ENCODE assay signal across 8 cellular contexts in the genomic region with DNA sequence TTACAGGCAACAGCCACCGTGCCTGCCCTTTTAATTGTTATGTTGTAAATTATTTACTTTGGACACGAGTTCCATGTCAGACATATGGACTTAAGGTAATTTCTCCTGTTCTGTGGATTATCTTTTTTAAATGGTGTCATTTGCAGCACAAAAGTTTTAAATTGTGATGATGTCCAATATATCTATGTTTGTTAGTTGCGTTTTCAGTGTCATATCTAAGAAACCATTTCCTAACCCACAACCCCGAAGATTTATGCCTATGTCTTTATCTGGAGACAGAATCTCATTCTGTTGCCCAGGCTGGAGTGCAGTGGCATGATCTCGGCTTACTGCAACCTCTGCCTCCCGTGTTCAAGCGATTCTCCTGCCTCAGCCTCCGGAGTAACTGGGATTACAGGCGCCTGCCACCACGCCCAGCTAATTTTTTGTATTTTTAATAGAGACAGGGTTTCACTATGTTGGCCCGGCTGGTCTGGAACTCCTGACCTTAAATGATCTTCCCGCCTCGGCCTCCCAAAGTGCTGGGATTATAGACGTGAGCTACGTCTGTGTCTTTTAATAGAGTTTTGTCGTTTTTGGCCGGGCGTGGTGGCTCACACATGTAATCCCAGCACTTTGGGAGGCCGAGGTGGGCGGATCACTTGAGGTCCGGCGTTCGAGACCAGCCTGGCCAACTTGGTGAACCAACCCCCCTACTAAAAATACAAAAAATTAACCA. TPM values are rescaled to one million over a fixed set of nuclear protein-coding genes. Genes with fewer than 3 reads are reported as not detected.
A peak's percentile ranks its signal among the peaks of the same experiment; 100 is the strongest.
DNase-seq lines count a peak whose midpoint lies in the region; ATAC-seq, FAIRE-seq and TF ChIP-seq lines count a peak whose summit lies in the region.
"Not testable (repeated sequence)": the region's sequence is repeated elsewhere in the genome, so short reads cannot be mapped to it uniquely, and the experiment has no call there.

No MANE protein-coding gene starts in this region.

- not testable (repeated sequence) for TF ChIP-seq POLR2A in suprapubic skin (IDR thresholded peaks at IDR 0.05)

- not testable (repeated sequence) for H3K4ac ChIP-seq in neuronal stem cell (ENCODE audit: low read length)

- peak overlapping the region; percentile 78 for H3K9ac ChIP-seq in adipocyte (ENCODE audit: low read length)
- not testable (repeated sequence) for H3K9ac ChIP-seq in endodermal cell (ENCODE audit: extremely low read depth, low read length, poor library complexity, severe bottlenecking); neuronal stem cell (ENCODE audit: low read depth, low read length, poor library complexity)
- peak overlapping the region; percentile 63 for H3K9ac ChIP-seq in keratinocyte (ENCODE audit: control insufficient read depth, extremely low read depth, insufficient read depth, low read length)

- TF ChIP-seq EP300 in suprapubic skin (IDR thresholded peaks at IDR 0.05), result not testable (repeated sequence)

- H4K20me1 ChIP-seq in keratinocyte (ENCODE audit: control insufficient read depth, extremely low read depth, insufficient read depth, low read length), result not testable (repeated sequence)

- H3K4me1 Mint-ChIP-seq in CD4-positive, CD25-positive, alpha-beta regulatory T cell, result peaks cover 0 to 45% (median 24%) of the 10 kb centered on the region in 4 donors
- H3K4me1 Mint-ChIP-seq in IgD-negative memory B cell, result peaks cover 14 to 17% (median 15%) of the 10 kb centered on the region in 3 donors
- peaks cover 26 to 42% (median 40%) of the 10 kb centered on the region in 3 donors for H3K4me1 Mint-ChIP-seq in T-cell
- not testable (repeated sequence) for H3K4me1 Mint-ChIP-seq in endodermal cell

- H3K27ac Mint-ChIP-seq in CD4-positive, CD25-positive, alpha-beta regulatory T cell, result peak overlapping the region; percentile 71 to 94 (median 85)
- H3K27ac Mint-ChIP-seq in IgD-negative memory B cell (peak overlapping the region; percentile 53 to 89 (median 85)), T-cell (peak overlapping the region; percentile 87 to 90)
- not testable (repeated sequence) for H3K27ac Mint-ChIP-seq in endodermal cell

- H3K9me3 Mint-ChIP-seq in CD4-positive, CD25-positive, alpha-beta regulatory T cell; IgD-negative memory B cell; T-cell; endodermal cell: not testable (repeated sequence)

- H2AFZ ChIP-seq in keratinocyte (ENCODE audit: control insufficient read depth, low read length) (peak overlapping the region; percentile 97), neuronal stem cell (ENCODE audit: low read length) (peak overlapping the region; percentile 89)

- not testable (repeated sequence) for TF ChIP-seq CTCF in endodermal cell (conservative IDR thresholded peaks at IDR 0.05); keratinocyte (optimal IDR thresholded peaks at IDR 0.05 in 1 of 3, IDR thresholded peaks at IDR 0.05 in 1 of 3, conservative IDR thresholded peaks at IDR 0.05 in 1 of 3; ENCODE audit: extremely low read depth in 1 of 3, insufficient read depth in 2 of 3, low read length in 3 of 3); suprapubic skin (IDR thresholded peaks at IDR 0.05)

- not testable (repeated sequence) for H4K91ac ChIP-seq in neuronal stem cell (ENCODE audit: low read depth, low read length, poor library complexity)

- H2AK5ac ChIP-seq in neuronal stem cell (ENCODE audit: low read depth, low read length), result not testable (repeated sequence)

- not testable (repeated sequence) for H3K36me3 Mint-ChIP-seq in CD4-positive, CD25-positive, alpha-beta regulatory T cell; IgD-negative memory B cell; T-cell
- peaks cover 13% of the 10 kb centered on the region for H3K36me3 Mint-ChIP-seq in endodermal cell (ENCODE audit: low read depth)

- H2BK15ac ChIP-seq in neuronal stem cell (ENCODE audit: low read length), result not testable (repeated sequence)

- dilution Hi-C loops in keratinocyte (cut with MboI; ENCODE audit: extremely low pct_ligation_motif_present, low sequenced_read_pairs), result not testable (repeated sequence)

- H2BK12ac ChIP-seq in neuronal stem cell (ENCODE audit: low read length), result not testable (repeated sequence)

- not testable (repeated sequence) for ATAC-seq in CD4-positive, CD25-positive, alpha-beta regulatory T cell (ENCODE audit: low read depth in 2 of 2); T-cell (replicated peaks in 1 of 4)

- H3K9me3 ChIP-seq in CD4-positive, CD25-positive, alpha-beta regulatory T cell (ENCODE audit: control insufficient read depth in 2 of 2, low read length in 2 of 2); adipocyte (ENCODE audit: control insufficient read depth, low read length); endodermal cell (ENCODE audit: control insufficient read depth, low read length); keratinocyte (ENCODE audit: control insufficient read depth, low read depth, low read length); neuronal stem cell (replicated peaks in 1 of 2; ENCODE audit: control insufficient read depth in 2 of 2, insufficient read depth in 1 of 2, low read depth in 1 of 2, low read length in 2 of 2); suprapubic skin: not testable (repeated sequence)

- POLR2A ChIA-PET in T-cell (lab: Charles Lee), result interaction anchor here in 1 of 2 donors (0.6 kb wide), 1 partner anchor 56 kb away, joined by 3 read pairs; no protein-coding TSS in a partner anchor

- CTCF ChIA-PET in T-cell (lab: Charles Lee), result interaction anchor here (0.5 to 1.8 kb wide), 4 partner anchors 19 to 1140 kb away, joined by 3 to 9 read pairs (median 4); no protein-coding TSS in a partner anchor

- H3K79me1 ChIP-seq in neuronal stem cell (ENCODE audit: low read depth, low read length), result not testable (repeated sequence)

- H3K4me3 ChIP-seq in CD4-positive, CD25-positive, alpha-beta regulatory T cell (ENCODE audit: low read depth, low read length), result peak overlapping the region; percentile 48
- peak overlapping the region; percentile 81 for H3K4me3 ChIP-seq in adipocyte (ENCODE audit: low read length)
- peak overlapping the region; percentile 67 for H3K4me3 ChIP-seq in endodermal cell (ENCODE audit: low read length)
- peak overlapping the region; percentile 32 to 61 (median 38) for H3K4me3 ChIP-seq in keratinocyte (ENCODE audit: control insufficient read depth in 2 of 3, extremely low read depth in 1 of 3, insufficient read depth in 2 of 3, low read depth in 1 of 3, low read length in 3 of 3)
- peak overlapping the region in 1 of 2 donors; percentile 78 for H3K4me3 ChIP-seq in neuronal stem cell (ENCODE audit: low read length in 2 of 2)
- peak overlapping the region; percentile 98 for H3K4me3 ChIP-seq in suprapubic skin

- 87 to 92% methylated on average over 16 to 23 of the region's 23 CpGs for WGBS in endodermal cell (ENCODE audit: insufficient coverage in 1 of 2, insufficient read length in 1 of 2), 2 experiments
- no CpG with 5 or more reads among the region's 23 CpGs for WGBS in neuronal stem cell (ENCODE audit: extremely low coverage in 2 of 2, insufficient read length in 2 of 2, insufficient replicate concordance in 1 of 2), 2 donors
- WGBS in suprapubic skin, result 33% methylated on average over 23 of the region's 23 CpGs

- H3K27ac ChIP-seq in CD4-positive, CD25-positive, alpha-beta regulatory T cell (ENCODE audit: insufficient read depth, low read length, poor library complexity, severe bottlenecking), result peak overlapping the region; percentile 65
- H3K27ac ChIP-seq in endodermal cell (ENCODE audit: low read depth, low read length); neuronal stem cell (replicated peaks; ENCODE audit: low read length): not testable (repeated sequence)
- peak overlapping the region; percentile 20 for H3K27ac ChIP-seq in keratinocyte (ENCODE audit: control insufficient read depth, insufficient read depth, low read length)
- peak overlapping the region; percentile 83 for H3K27ac ChIP-seq in suprapubic skin

- not testable (repeated sequence) for H3K14ac ChIP-seq in neuronal stem cell (ENCODE audit: low read length)

- peaks cover 37% of the 10 kb centered on the region for H3K79me2 ChIP-seq in keratinocyte (ENCODE audit: control insufficient read depth, insufficient read depth, low read length)

- H3K23ac ChIP-seq in neuronal stem cell (ENCODE audit: low read depth, low read length, poor library complexity), result not testable (repeated sequence)

- H3K36me3 ChIP-seq in CD4-positive, CD25-positive, alpha-beta regulatory T cell (ENCODE audit: control insufficient read depth, insufficient read depth, low read length); adipocyte (ENCODE audit: control insufficient read depth, insufficient read depth, low read length, severe bottlenecking); endodermal cell (ENCODE audit: control insufficient read depth, insufficient read depth, low read length); keratinocyte (ENCODE audit: control insufficient read depth in 2 of 2, extremely low read depth in 1 of 2, insufficient read depth in 2 of 2, low read length in 2 of 2); suprapubic skin: not testable (repeated sequence)
- peaks cover 9 to 27% of the 10 kb centered on the region in 2 donors for H3K36me3 ChIP-seq in neuronal stem cell (replicated peaks in 1 of 2; ENCODE audit: control insufficient read depth in 2 of 2, insufficient read depth in 2 of 2, low read length in 2 of 2)

- H3K4me1 ChIP-seq in CD4-positive, CD25-positive, alpha-beta regulatory T cell (ENCODE audit: control insufficient read depth, insufficient read depth, low read length, poor library complexity, severe bottlenecking), result peaks cover 37% of the 10 kb centered on the region
- H3K4me1 ChIP-seq in adipocyte (ENCODE audit: control insufficient read depth, insufficient read depth, low read length); endodermal cell (ENCODE audit: control insufficient read depth, insufficient read depth, low read length); keratinocyte (ENCODE audit: control insufficient read depth, extremely low read depth, insufficient read depth, low read length); neuronal stem cell (ENCODE audit: control insufficient read depth in 2 of 2, insufficient read depth in 1 of 2, low read depth in 1 of 2, low read length in 2 of 2): not testable (repeated sequence)
- H3K4me1 ChIP-seq in suprapubic skin, result peaks cover 35% of the 10 kb centered on the region

- H2BK120ac ChIP-seq in neuronal stem cell (ENCODE audit: low read depth, low read length), result not testable (repeated sequence)

- H3K18ac ChIP-seq in neuronal stem cell (ENCODE audit: low read length), result not testable (repeated sequence)

- not testable (repeated sequence) for FAIRE-seq in keratinocyte (lab: Jason Lieb, UNC)

- H3K27me3 Mint-ChIP-seq in CD4-positive, CD25-positive, alpha-beta regulatory T cell; IgD-negative memory B cell; T-cell; endodermal cell (ENCODE audit: insufficient read depth): not testable (repeated sequence)

- peak overlapping the region; percentile 56 for H2BK5ac ChIP-seq in neuronal stem cell (ENCODE audit: low read length)

- not testable (repeated sequence) for H3K27me3 ChIP-seq in CD4-positive, CD25-positive, alpha-beta regulatory T cell (ENCODE audit: control insufficient read depth, insufficient read depth, low read length); adipocyte (replicated peaks; ENCODE audit: control insufficient read depth, insufficient read depth, low read length); endodermal cell (ENCODE audit: control insufficient read depth, insufficient read depth, low read length, poor library complexity, severe bottlenecking); keratinocyte (ENCODE audit: control insufficient read depth, extremely low read depth, insufficient read depth, low read length); neuronal stem cell (ENCODE audit: control insufficient read depth in 3 of 3, insufficient read depth in 3 of 3, low read depth in 1 of 3, low read length in 3 of 3); suprapubic skin

- peak overlapping the region; percentile 82 to 93 (median 85) for H3K4me3 Mint-ChIP-seq in CD4-positive, CD25-positive, alpha-beta regulatory T cell
- H3K4me3 Mint-ChIP-seq in IgD-negative memory B cell (peak overlapping the region; percentile 78 to 93 (median 81)), T-cell (peak overlapping the region; percentile 79 to 89 (median 79)), endodermal cell (peak overlapping the region; percentile 83)

- DNase-seq in CD4-positive, CD25-positive, alpha-beta regulatory T cell, result peak in 1 of 3 donors; percentile 12
- DNase-seq in T-cell (peak in 2 of 34 experiments; percentile 7 to 10), endodermal cell (peak; percentile 8), suprapubic skin (ENCODE audit: low spot score in 2 of 2) (peak; percentile 74 to 83)
- DNase-seq in adipocyte (ENCODE audit: low read depth); keratinocyte (ENCODE audit: low read depth, low spot score); neuronal stem cell (ENCODE audit: low spot score): not testable (repeated sequence)

- H3K9me1 ChIP-seq in keratinocyte (ENCODE audit: control insufficient read depth, extremely low read depth, insufficient read depth, low read length), result not testable (repeated sequence)

- H3K4me2 ChIP-seq in keratinocyte (ENCODE audit: control insufficient read depth, extremely low read depth, insufficient read depth, low read depth, low read length) (peak overlapping the region; percentile 71), neuronal stem cell (ENCODE audit: insufficient read depth, low read length, poor library complexity, severe bottlenecking) (peak overlapping the region; percentile 78)

- not testable (repeated sequence) for H4K8ac ChIP-seq in neuronal stem cell (ENCODE audit: low read depth, low read length)

RNA-seq across cellular contexts. Expression of gene EP400, which starts 0.9 kb away (rescaled TPM):
- total RNA-seq in CD4-positive, CD25-positive, alpha-beta regulatory T cell, result 77.9 TPM
- polyA plus RNA-seq in CD4-positive, CD25-positive, alpha-beta regulatory T cell, result 1 to 10 TPM; 1.2 to 2.1 (median 1.6) TPM
- 11.1 TPM for polyA plus RNA-seq in IgD-negative memory B cell
- total RNA-seq in T-cell, result 10 to 100 TPM; 75.7 to 84.3 (median 79.2) TPM
- total RNA-seq in endodermal cell, result 10 to 100 TPM; 64.7 to 78.3 TPM
- 42.4 TPM for polyA plus RNA-seq in endodermal cell (2013, experiment 1 of 2)
- 40.7 TPM for polyA plus RNA-seq in endodermal cell (2013, experiment 2 of 2)
- 2.3 to 4.8 TPM (median 4.1 TPM) in 3 replicates for polyA plus RNA-seq in keratinocyte
- 15.3 TPM for polyA plus RNA-seq in keratinocyte (2011; ENCODE audit: low read depth)
- 4.7 and 4.9 TPM in 2 replicates for polyA plus RNA-seq in keratinocyte (2011; cell fraction: cytosol; rRNA removed)
- polyA plus RNA-seq in keratinocyte (2011; cell fraction: nucleus; rRNA removed), result 35.0 and 40.1 TPM in 2 replicates
- 13.8 and 17.1 TPM in 2 replicates for polyA plus RNA-seq in keratinocyte (2012; ENCODE audit: low replicate concordance)
- polyA minus RNA-seq in keratinocyte, result 8.5 to 24.6 TPM (median 16.6 TPM) in 3 replicates
- 7.5 TPM for polyA minus RNA-seq in keratinocyte (2011; cell fraction: cytosol; rRNA and poly(A)+ RNA removed)
- 21.0 and 36.5 TPM in 2 replicates for polyA minus RNA-seq in keratinocyte (2011; cell fraction: nucleus; rRNA and poly(A)+ RNA removed)
- polyA plus RNA-seq in neuronal stem cell (2013, experiment 1 of 2), result 20.4 TPM
- polyA plus RNA-seq in neuronal stem cell (2013, experiment 2 of 2), result 21.2 TPM
- 10 to 100 TPM; 32.0 to 81.3 (median 40.1) TPM for total RNA-seq in suprapubic skin

RNA-seq across cellular contexts. Expression of gene PUS1, which starts 19.8 kb away (rescaled TPM):
- 26.0 TPM for total RNA-seq in CD4-positive, CD25-positive, alpha-beta regulatory T cell
- 10 to 100 TPM; 14.0 to 18.6 (median 17.3) TPM for polyA plus RNA-seq in CD4-positive, CD25-positive, alpha-beta regulatory T cell
- polyA plus RNA-seq in IgD-negative memory B cell, result 45.5 TPM
- 10 to 100 TPM; 27.8 to 71.4 (median 66.5) TPM for total RNA-seq in T-cell
- 10 to 100 TPM; 37.3 to 56.7 TPM for total RNA-seq in endodermal cell
- 20.6 TPM for polyA plus RNA-seq in endodermal cell (2013, experiment 1 of 2)
- polyA plus RNA-seq in endodermal cell (2013, experiment 2 of 2), result 15.2 TPM
- polyA plus RNA-seq in keratinocyte, result 25.8 to 27.1 TPM (median 26.3 TPM) in 3 replicates
- 8.4 TPM for polyA plus RNA-seq in keratinocyte (2011; ENCODE audit: low read depth)
- polyA plus RNA-seq in keratinocyte (2011; cell fraction: cytosol; rRNA removed), result 10.4 and 22.4 TPM in 2 replicates
- 50.5 and 61.5 TPM in 2 replicates for polyA plus RNA-seq in keratinocyte (2011; cell fraction: nucleus; rRNA removed)
- polyA plus RNA-seq in keratinocyte (2012; ENCODE audit: low replicate concordance), result 16.2 and 30.7 TPM in 2 replicates
- polyA minus RNA-seq in keratinocyte, result 17.2 to 33.2 TPM (median 20.8 TPM) in 3 replicates
- polyA minus RNA-seq in keratinocyte (2011; cell fraction: cytosol; rRNA and poly(A)+ RNA removed), result 26.3 TPM
- 19.0 and 21.3 TPM in 2 replicates for polyA minus RNA-seq in keratinocyte (2011; cell fraction: nucleus; rRNA and poly(A)+ RNA removed)
- polyA plus RNA-seq in neuronal stem cell (2013, experiment 1 of 2), result 10.3 TPM
- polyA plus RNA-seq in neuronal stem cell (2013, experiment 2 of 2), result 8.8 TPM
- 10 to 100 TPM; 16.3 to 24.4 (median 21.8) TPM for total RNA-seq in suprapubic skin

RNA-seq across cellular contexts. Expression of gene ULK1, which starts 54.5 kb away (rescaled TPM):
- 90.0 TPM for total RNA-seq in CD4-positive, CD25-positive, alpha-beta regulatory T cell
- polyA plus RNA-seq in CD4-positive, CD25-positive, alpha-beta regulatory T cell, result under 1 TPM; 0.20 to 0.48 (median 0.46) TPM
- polyA plus RNA-seq in IgD-negative memory B cell (1.6 TPM), keratinocyte (2.3 to 4.8 TPM (median 4.3 TPM) in 3 replicates)
- total RNA-seq in T-cell (10 to 100 TPM; 53.3 to 89.6 (median 57.8) TPM), endodermal cell (100 to 1,000 TPM in 1 of 2 donors, 10 to 100 TPM in 1; 68.0 to 104 TPM), suprapubic skin (100 to 1,000 TPM in 1 of 4 donors, 10 to 100 TPM in 3; 37.0 to 102 (median 65.7) TPM)
- 50.3 TPM for polyA plus RNA-seq in endodermal cell (2013, experiment 1 of 2)
- polyA plus RNA-seq in endodermal cell (2013, experiment 2 of 2), result 43.7 TPM
- polyA plus RNA-seq in keratinocyte (2011; ENCODE audit: low read depth), result 6.5 TPM
- polyA plus RNA-seq in keratinocyte (2011; cell fraction: cytosol; rRNA removed), result 2.1 and 3.5 TPM in 2 replicates
- 21.9 and 29.8 TPM in 2 replicates for polyA plus RNA-seq in keratinocyte (2011; cell fraction: nucleus; rRNA removed)
- 7.5 and 24.2 TPM in 2 replicates for polyA plus RNA-seq in keratinocyte (2012; ENCODE audit: low replicate concordance)
- polyA minus RNA-seq in keratinocyte, result 5.2 to 6.6 TPM (median 5.8 TPM) in 3 replicates
- 9.6 TPM for polyA minus RNA-seq in keratinocyte (2011; cell fraction: cytosol; rRNA and poly(A)+ RNA removed)
- polyA minus RNA-seq in keratinocyte (2011; cell fraction: nucleus; rRNA and poly(A)+ RNA removed), result 13.2 and 15.6 TPM in 2 replicates
- polyA plus RNA-seq in neuronal stem cell (2013, experiment 1 of 2), result 21.6 TPM
- 22.4 TPM for polyA plus RNA-seq in neuronal stem cell (2013, experiment 2 of 2)
